Comparison of ENCODE assay signal across 9 cellular contexts in genomic region chr19:41927810-41928192, GRCh38. TPM values are rescaled to one million over a fixed set of nuclear protein-coding genes. Genes with fewer than 3 reads are reported as not detected.
DNase-seq lines count a peak whose midpoint lies in the region; ATAC-seq and TF ChIP-seq lines count a peak whose summit lies in the region.
"Had no signal": no experiment of that assay in that cellular context is flagged by ENCODE, and none has a peak within 500 bp of the region (broad histone marks: within the 10 kb centered on the region; RNA-seq: fewer than 3 reads in every experiment).

No MANE protein-coding gene starts in this region.

- H3K27me3 ChIP-seq in CD8-positive, alpha-beta T cell (ENCODE audit: insufficient read depth, low read length) = no peaks in the 10 kb centered on the region
- H3K27me3 ChIP-seq in NT2/D1 (ENCODE audit: insufficient read depth, insufficient read length) (peaks cover 93% of the 10 kb centered on the region), neural cell (ENCODE audit: insufficient read depth, low read depth, low read length) (peaks cover 96% of the 10 kb centered on the region)

- H3K36me3 Mint-ChIP-seq in CD8-positive, alpha-beta T cell = no peaks in the 10 kb centered on the region

- no peak for TF ChIP-seq EP300 in neural cell (conservative IDR thresholded peaks at IDR 0.05; ENCODE audit: poor library complexity, severe bottlenecking)

- H3K27ac ChIP-seq in CD8-positive, alpha-beta T cell (ENCODE audit: low read depth, low read length) = peak overlapping the region; percentile 56
- H3K27ac ChIP-seq in neural cell (ENCODE audit: low read length) = no peak overlapping the region

- H3K9me3 Mint-ChIP-seq in CD8-positive, alpha-beta T cell = no peaks in the 10 kb centered on the region
- H3K9me3 Mint-ChIP-seq: central memory CD8-positive, alpha-beta T cell had no signal

- H2AFZ ChIP-seq in neural cell (ENCODE audit: low read depth, low read length) = no peak overlapping the region

- H3K4me3 Mint-ChIP-seq in CD8-positive, alpha-beta T cell = no peak overlapping the region
- H3K4me3 Mint-ChIP-seq: central memory CD8-positive, alpha-beta T cell had no signal

- no peak for TF ChIP-seq RAD21 in neural cell (conservative IDR thresholded peaks at IDR 0.05)

- H4K20me1 ChIP-seq in neural cell (ENCODE audit: insufficient read depth) = no peaks in the 10 kb centered on the region

- H3K9me3 ChIP-seq in CD8-positive, alpha-beta T cell (ENCODE audit: low read length) = no peaks in the 10 kb centered on the region
- H3K9me3 ChIP-seq in NT2/D1 (ENCODE audit: insufficient read depth, low read length) = no peaks in the 10 kb centered on the region
- H3K9me3 ChIP-seq in neural cell (ENCODE audit: low read length) = no peaks in the 10 kb centered on the region

- POLR2A ChIA-PET in CD8-positive, alpha-beta T cell (lab: Charles Lee) = interaction anchor here (1.0 to 3.4 kb wide), 6 partner anchors 16 to 68 kb away, joined by 3 to 15 read pairs (median 6); partner anchors contain the start of gene RPS19

- no peaks in the 10 kb centered on the region for H3K9me2 ChIP-seq in neural cell (ENCODE audit: insufficient read depth, low read length)

- H3K79me2 ChIP-seq in neural cell (replicated peaks; ENCODE audit: insufficient read depth, low read length) = no peaks in the 10 kb centered on the region

- H3K27me3 Mint-ChIP-seq in CD8-positive, alpha-beta T cell (ENCODE audit: low read depth) = no peaks in the 10 kb centered on the region

- peak in 4 of 7 experiments; percentile 31 to 69 (median 48) for DNase-seq in CD8-positive, alpha-beta T cell
- DNase-seq in NT2/D1 (ENCODE audit: low read depth, low spot score) (no peak), NCI-H82 (lab: John Stamatoyannopoulos, UW) (no peak), globus pallidus (ENCODE audit: low spot score) (no peak)
- DNase-seq in effector CD4-positive, alpha-beta T cell = peak; percentile 29

- no peak for TF ChIP-seq CTCF in CD8-positive, alpha-beta T cell (IDR thresholded peaks at IDR 0.05)
- TF ChIP-seq CTCF in neural cell (IDR thresholded peaks at IDR 0.05; ENCODE audit: poor library complexity, severe bottlenecking) = no peak

- no peak overlapping the region for H3K9ac ChIP-seq in NT2/D1 (ENCODE audit: insufficient read length, low read depth)
- peak overlapping the region; percentile 7 for H3K9ac ChIP-seq in neural cell (ENCODE audit: low read length)

- H3F3A ChIP-seq in neural cell (ENCODE audit: insufficient read depth, low read length, poor library complexity, severe bottlenecking) = no peaks in the 10 kb centered on the region

- no peaks in the 10 kb centered on the region for H3K36me3 ChIP-seq in CD8-positive, alpha-beta T cell (ENCODE audit: insufficient read depth, low read length)
- H3K36me3 ChIP-seq in NT2/D1 (ENCODE audit: insufficient read depth, insufficient read length, low read length) (no peaks in the 10 kb centered on the region), neural cell (ENCODE audit: insufficient read depth, low read length) (no peaks in the 10 kb centered on the region)

- intact Hi-C loops in CD8-positive, alpha-beta T cell (cut with DNase I, micrococcal nuclease) = loop anchor here in 1 of 2 experiments (2.0 kb wide), 2 partner anchors 13 to 17 kb away; no protein-coding TSS in a partner anchor

- peak; percentile 32 for ATAC-seq in CD8-positive, alpha-beta T cell
- ATAC-seq in GM18502 (IDR thresholded peaks at IDR 0.05; ENCODE audit: poor library complexity, unreplicated experiment) (no peak), HG02642 (IDR thresholded peaks at IDR 0.05; ENCODE audit: poor library complexity, unreplicated experiment) (no peak)

- H3K4me1 Mint-ChIP-seq in CD8-positive, alpha-beta T cell (ENCODE audit: low read depth) = peaks cover 34% of the 10 kb centered on the region

- CTCF ChIA-PET in CD8-positive, alpha-beta T cell (lab: Charles Lee) = interaction anchor here (1.2 to 3.7 kb wide), 3 partner anchors 31 to 68 kb away, joined by 4 to 20 read pairs (median 5); partner anchors contain the start of genes RABAC1 and RPS19

- peak overlapping the region; percentile 54 for H3K4me3 ChIP-seq in CD8-positive, alpha-beta T cell (ENCODE audit: low read depth, low read length)
- H3K4me3 ChIP-seq in NT2/D1 (ENCODE audit: insufficient read length, low read depth) (peak overlapping the region; percentile 32), neural cell (ENCODE audit: low read length) (peak overlapping the region; percentile 61)

- H3K27ac Mint-ChIP-seq in CD8-positive, alpha-beta T cell = peak overlapping the region; percentile 84

- H3K4me2 ChIP-seq in neural cell (ENCODE audit: low read length) = no peak overlapping the region

- peaks cover 24% of the 10 kb centered on the region for H3K4me1 ChIP-seq in CD8-positive, alpha-beta T cell (ENCODE audit: insufficient read depth, low read length)
- peaks cover 15% of the 10 kb centered on the region for H3K4me1 ChIP-seq in NT2/D1 (ENCODE audit: insufficient read depth, insufficient read length)

TF ChIP-seq in neural cell, 6 proteins besides CTCF, POLR2A, EP300 and RAD21:
- TF ChIP-seq POLR2AphosphoS5 (IDR thresholded peaks at IDR 0.05) = no peak
- no peak for TF ChIP-seq REST (IDR thresholded peaks at IDR 0.05; ENCODE audit: borderline replicate concordance)
- no peak for TF ChIP-seq MXI1 (conservative IDR thresholded peaks at IDR 0.05; ENCODE audit: poor library complexity, severe bottlenecking)
- TF ChIP-seq SMC3 (conservative IDR thresholded peaks at IDR 0.05; ENCODE audit: poor library complexity) = no peak
TF ChIP-seq in neural cell: peak in this region for 0.

RNA-seq across cellular contexts. Expression of gene ERFL, which starts 0.4 kb away (rescaled TPM):
- 1 to 10 TPM; 5.4 to 6.8 TPM for total RNA-seq in CD8-positive, alpha-beta T cell
- 0.31 and 0.52 TPM in 2 replicates for polyA plus RNA-seq in neural cell
- not detected in 2 replicates for polyA minus RNA-seq in neural cell

RNA-seq across cellular contexts. Expression of gene RABAC1, which starts 31.3 kb away (rescaled TPM):
- 100 to 1,000 TPM in 1 of 2 experiments, 10 to 100 TPM in 1; 99.5 to 114 TPM for total RNA-seq in CD8-positive, alpha-beta T cell
- 279 and 290 TPM in 2 replicates for polyA plus RNA-seq in neural cell
- polyA minus RNA-seq in neural cell = 81.8 and 91.5 TPM in 2 replicates

RNA-seq across cellular contexts. Expression of gene ARHGEF1, which starts 44.8 kb away (rescaled TPM):
- 1,000 to 10,000 TPM; 1,125 to 1,160 TPM for total RNA-seq in CD8-positive, alpha-beta T cell
- 12.0 and 13.6 TPM in 2 replicates for polyA plus RNA-seq in neural cell
- polyA minus RNA-seq in neural cell = 10.5 and 13.1 TPM in 2 replicates

RNA-seq across cellular contexts. Expression of gene CD79A, which starts 50.7 kb away (rescaled TPM):
- 10 to 100 TPM; 19.5 to 19.6 TPM for total RNA-seq in CD8-positive, alpha-beta T cell
- 0.40 TPM in 1 of 2 replicates, not detected in the other for polyA plus RNA-seq in neural cell
- not detected in 2 replicates for polyA minus RNA-seq in neural cell

Comparison
In these comparisons a context has a peak if more than half of its experiments do, and no peak if none do; other contexts are left out.
1. DNase-seq: peak in CD8-positive, alpha-beta T cell (4 of 7) and effector CD4-positive, alpha-beta T cell (single experiment); none in NT2/D1 (single experiment), NCI-H82 (single experiment) and globus pallidus (single experiment).
2. Peak in every context shown above with its lines, with median percentiles within 50 percentile points of each other: H3K4me3 ChIP-seq.